8 cellular contexts compared by ENCODE assay signal in the genomic region with DNA sequence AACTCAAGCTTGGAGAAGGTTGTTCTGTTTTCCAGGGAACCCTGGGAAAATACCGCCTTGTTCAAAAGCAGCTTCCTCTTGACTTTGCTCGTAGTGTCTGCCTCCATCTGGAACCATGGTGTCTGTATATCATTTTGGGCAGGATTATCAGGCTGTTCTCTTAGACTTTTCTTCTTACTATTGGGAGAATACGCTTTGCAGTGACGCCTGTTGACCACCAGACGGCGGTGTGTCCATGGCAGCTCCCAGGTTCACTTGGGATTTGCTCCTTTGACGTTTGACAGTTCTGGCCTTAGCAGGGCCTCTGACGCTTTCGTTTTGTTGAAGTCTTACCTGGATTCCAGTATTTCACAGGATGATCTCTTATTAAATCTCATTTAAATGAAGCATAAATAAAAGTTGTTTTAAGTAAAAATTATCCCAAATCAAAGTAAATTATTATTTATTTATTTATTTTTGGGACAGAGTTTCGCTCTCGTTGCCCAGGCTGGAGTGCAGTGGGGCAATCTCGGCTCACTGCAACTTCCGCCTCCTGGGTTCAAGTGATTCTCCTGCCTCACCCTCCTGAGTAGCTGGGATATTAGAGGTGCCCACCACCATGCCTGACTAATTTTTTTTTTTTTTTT. TPM values are rescaled to one million over a fixed set of nuclear protein-coding genes. Genes with fewer than 3 reads are reported as not detected.
DNase-seq lines count a peak whose midpoint lies in the region; ATAC-seq and TF ChIP-seq lines count a peak whose summit lies in the region.

No MANE protein-coding gene starts in this region.

- no peak overlapping the region for H3K4me2 ChIP-seq in OCI-LY1 (ENCODE audit: low read length)

- H3K4me1 ChIP-seq in OCI-LY1 (ENCODE audit: insufficient read depth, low read length, severe bottlenecking) = peaks cover 12% of the 10 kb centered on the region

- no peak overlapping the region for H3K27ac ChIP-seq in OCI-LY1 (ENCODE audit: low read depth, low read length, poor library complexity, severe bottlenecking)

- peak; percentile 99 for TF ChIP-seq CTCF in GM12874 (IDR thresholded peaks at IDR 0.05; ENCODE audit: insufficient read depth, low read depth, low read length)
- peak; percentile 96 for TF ChIP-seq CTCF in OCI-LY1 (IDR thresholded peaks at IDR 0.05; ENCODE audit: low read length)
- peak; percentile 99 for TF ChIP-seq CTCF in progenitor cell of endocrine pancreas (IDR thresholded peaks at IDR 0.05; ENCODE audit: unreplicated experiment)

- peak; percentile 53 for DNase-seq in 8988T
- peak; percentile 20 for DNase-seq in HPDE6-E6E7 (ENCODE audit: extremely low spot score)
- DNase-seq in activated T-helper 1 cell treated with anti-CD3 and anti-CD28 coated beads, Interleukin-12 subunit alpha, Interleukin-12 subunit beta, Interleukin-2, Interleukin-4 antibody, amounts not matched to agents 30 ng/mL and 10 ng/mL and 1 ng/mL, durations not matched to agents 14 hours and 24 hours and 36 hours (ENCODE audit: low spot score) = peak; percentile 11
- peak; percentile 64 for DNase-seq in globus pallidus (ENCODE audit: low spot score)
- peak; percentile 38 for DNase-seq in progenitor cell of endocrine pancreas (ENCODE audit: low spot score, unreplicated experiment)

- H3F3A ChIP-seq in OCI-LY1 (ENCODE audit: insufficient read depth, low read length) = no peaks in the 10 kb centered on the region

- intact Hi-C loops in activated T-helper 1 cell treated with anti-CD3 and anti-CD28 coated beads, Interleukin-12 subunit alpha, Interleukin-12 subunit beta, Interleukin-2, Interleukin-4 antibody, amounts not matched to agents 30 ng/mL and 10 ng/mL and 1 ng/mL, durations not matched to agents 14 hours and 24 hours and 36 hours (cut with micrococcal nuclease) = loop anchor here (1.0 to 10.0 kb wide), 4 partner anchors 221 to 569 kb away; no protein-coding TSS in a partner anchor

- H4K20me1 ChIP-seq in OCI-LY1 (ENCODE audit: insufficient read depth, low read length) = no peaks in the 10 kb centered on the region

- H3K27me3 ChIP-seq in OCI-LY1 (ENCODE audit: insufficient read depth, low read length) = no peaks in the 10 kb centered on the region

- no peak overlapping the region for H3K9ac ChIP-seq in OCI-LY1 (ENCODE audit: low read length)

- no peaks in the 10 kb centered on the region for H3K9me2 ChIP-seq in OCI-LY1 (ENCODE audit: low read depth, low read length)

- no peaks in the 10 kb centered on the region for H3K79me2 ChIP-seq in OCI-LY1 (ENCODE audit: insufficient read depth, low read length)

- H3K9me3 ChIP-seq in OCI-LY1 (ENCODE audit: low read length) = no peaks in the 10 kb centered on the region

- H3K4me1 Mint-ChIP-seq in activated T-helper 1 cell treated with anti-CD3 and anti-CD28 coated beads, Interleukin-12 subunit alpha, Interleukin-12 subunit beta, Interleukin-2, Interleukin-4 antibody, amounts not matched to agents 30 ng/mL and 10 ng/mL and 1 ng/mL, durations not matched to agents 14 hours and 24 hours and 36 hours (ENCODE audit: low read depth) = no peaks in the 10 kb centered on the region
- H3K4me1 Mint-ChIP-seq in progenitor cell of endocrine pancreas (ENCODE audit: low read depth) = no peaks in the 10 kb centered on the region

- H3K4me3 Mint-ChIP-seq in activated T-helper 1 cell treated with anti-CD3 and anti-CD28 coated beads, Interleukin-12 subunit alpha, Interleukin-12 subunit beta, Interleukin-2, Interleukin-4 antibody, amounts not matched to agents 30 ng/mL and 10 ng/mL and 1 ng/mL, durations not matched to agents 14 hours and 24 hours and 36 hours = no peak overlapping the region
- no peak overlapping the region for H3K4me3 Mint-ChIP-seq in progenitor cell of endocrine pancreas (ENCODE audit: low read depth)

- no peaks in the 10 kb centered on the region for H3K9me3 Mint-ChIP-seq in activated T-helper 1 cell treated with anti-CD3 and anti-CD28 coated beads, Interleukin-12 subunit alpha, Interleukin-12 subunit beta, Interleukin-2, Interleukin-4 antibody, amounts not matched to agents 30 ng/mL and 10 ng/mL and 1 ng/mL, durations not matched to agents 14 hours and 24 hours and 36 hours
- H3K9me3 Mint-ChIP-seq in progenitor cell of endocrine pancreas (ENCODE audit: low read depth) = no peaks in the 10 kb centered on the region

- no peak overlapping the region for H3K4me3 ChIP-seq in OCI-LY1 (ENCODE audit: low read depth, low read length, poor library complexity, severe bottlenecking)

- H3K27me3 Mint-ChIP-seq in activated T-helper 1 cell treated with anti-CD3 and anti-CD28 coated beads, Interleukin-12 subunit alpha, Interleukin-12 subunit beta, Interleukin-2, Interleukin-4 antibody, amounts not matched to agents 30 ng/mL and 10 ng/mL and 1 ng/mL, durations not matched to agents 14 hours and 24 hours and 36 hours (ENCODE audit: insufficient read depth) = no peaks in the 10 kb centered on the region
- H3K27me3 Mint-ChIP-seq in progenitor cell of endocrine pancreas = no peaks in the 10 kb centered on the region

- H2AFZ ChIP-seq in OCI-LY1 (ENCODE audit: low read length) = no peak overlapping the region

- H3K36me3 ChIP-seq in OCI-LY1 (ENCODE audit: insufficient read depth, low read length) = no peaks in the 10 kb centered on the region

- H3K27ac Mint-ChIP-seq in activated T-helper 1 cell treated with anti-CD3 and anti-CD28 coated beads, Interleukin-12 subunit alpha, Interleukin-12 subunit beta, Interleukin-2, Interleukin-4 antibody, amounts not matched to agents 30 ng/mL and 10 ng/mL and 1 ng/mL, durations not matched to agents 14 hours and 24 hours and 36 hours = peak overlapping the region; percentile 55
- H3K27ac Mint-ChIP-seq in progenitor cell of endocrine pancreas = no peak overlapping the region

- H3K36me3 Mint-ChIP-seq in activated T-helper 1 cell treated with anti-CD3 and anti-CD28 coated beads, Interleukin-12 subunit alpha, Interleukin-12 subunit beta, Interleukin-2, Interleukin-4 antibody, amounts not matched to agents 30 ng/mL and 10 ng/mL and 1 ng/mL, durations not matched to agents 14 hours and 24 hours and 36 hours (ENCODE audit: low read depth) = peaks cover 9% of the 10 kb centered on the region
- H3K36me3 Mint-ChIP-seq in progenitor cell of endocrine pancreas (ENCODE audit: insufficient read depth) = peaks cover 10% of the 10 kb centered on the region

- no peak for ATAC-seq in GM18502 (IDR thresholded peaks at IDR 0.05; ENCODE audit: poor library complexity, unreplicated experiment)

RNA-seq across cellular contexts. Expression of gene GJD4, which starts 41.8 kb away (rescaled TPM):
- total RNA-seq in activated T-helper 1 cell treated with anti-CD3 and anti-CD28 coated beads, Interleukin-12 subunit alpha, Interleukin-12 subunit beta, Interleukin-2, Interleukin-4 antibody, amounts not matched to agents 30 ng/mL and 10 ng/mL and 1 ng/mL, durations not matched to agents 14 hours and 24 hours and 36 hours = not detected in 2 replicates
- 0.24 TPM in 1 of 2 replicates, not detected in the other for total RNA-seq in progenitor cell of endocrine pancreas

Comparison
In these comparisons a context has a peak if more than half of its experiments do, and no peak if none do; other contexts are left out.
1. DNase-seq: peak in every context shown above with its lines; median percentile 64 in globus pallidus; 53 in 8988T; 38 in progenitor cell of endocrine pancreas; 20 in HPDE6-E6E7; 11 in activated T-helper 1 cell treated with anti-CD3 and anti-CD28 coated beads, Interleukin-12 subunit alpha, Interleukin-12 subunit beta, Interleukin-2, Interleukin-4 antibody, amounts not matched to agents 30 ng/mL and 10 ng/mL and 1 ng/mL, durations not matched to agents 14 hours and 24 hours and 36 hours.